ENCODE assay signal across 18 cellular contexts in the genomic region with DNA sequence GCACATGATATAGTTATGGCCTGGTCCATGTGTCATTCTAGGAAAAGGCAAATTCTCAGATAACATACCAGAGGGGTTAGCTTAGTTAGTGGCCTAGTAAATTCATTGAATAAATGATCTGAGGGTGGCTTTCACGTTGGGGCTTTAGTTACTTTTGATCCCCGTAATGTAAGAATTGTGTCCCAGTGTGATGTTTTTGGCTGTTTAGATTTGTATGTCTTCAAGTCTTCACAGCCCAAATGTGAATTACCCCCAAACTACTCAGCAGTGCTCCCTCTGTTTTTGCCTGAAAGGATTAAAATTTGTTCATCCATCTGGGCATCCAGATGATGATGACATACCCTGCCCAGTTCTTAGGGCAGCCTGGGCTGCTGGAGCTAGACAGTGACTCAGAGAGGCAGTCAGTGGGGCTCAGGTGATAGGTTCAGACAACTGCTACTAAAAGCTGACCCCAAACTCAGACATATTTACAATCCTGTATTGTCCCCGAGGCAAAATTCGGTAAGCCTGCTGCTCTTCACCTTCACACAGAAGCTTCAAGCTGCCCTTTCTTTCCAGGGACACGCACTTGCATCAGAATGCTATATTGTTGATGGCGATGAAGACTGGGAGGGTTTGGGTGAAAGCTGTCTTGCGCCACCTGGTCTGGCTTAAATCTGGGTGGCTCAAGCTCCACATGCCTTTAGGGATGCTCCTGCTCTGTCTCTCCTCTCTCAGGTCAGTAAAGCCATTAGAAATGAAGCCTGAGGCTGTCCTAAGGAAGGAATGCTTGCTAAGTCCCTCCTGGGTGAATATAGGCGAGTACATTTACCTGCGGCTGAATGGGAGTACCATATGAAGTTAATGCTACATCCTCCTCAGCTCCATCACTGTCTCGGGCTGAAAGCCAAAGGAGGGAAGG. TPM values are rescaled to one million over a fixed set of nuclear protein-coding genes. Genes with fewer than 3 reads are reported as not detected.
DNase-seq lines count a peak whose midpoint lies in the region; ATAC-seq and TF ChIP-seq lines count a peak whose summit lies in the region.
"Had no signal": no experiment of that assay in that cellular context is flagged by ENCODE, and none has a peak within 500 bp of the region (broad histone marks: within the 10 kb centered on the region; RNA-seq: fewer than 3 reads in every experiment).

No MANE protein-coding gene starts in this region.

- H3K4me3 Mint-ChIP-seq in Caco-2 (ENCODE audit: unreplicated experiment), result no peak overlapping the region

- no peak for ATAC-seq in SK-N-SH treated with all-trans-retinoic acid at 6 μM for 48 hours
- ATAC-seq in GM21360 (IDR thresholded peaks at IDR 0.05; ENCODE audit: unreplicated experiment), result no peak
- ATAC-seq: GM12878, HCT116, K562 had no signal

- peak overlapping the region; percentile 67 for H3K27ac ChIP-seq in smooth muscle cell (ENCODE audit: low read depth)
- H3K27ac ChIP-seq: 22Rv1; BLaER1 treated with 17β-estradiol and CSF1 and Interleukin-3, amounts not matched to agents 10 nM and 100 nM had no signal

- no peaks in the 10 kb centered on the region for H3K27me3 ChIP-seq in smooth muscle cell (ENCODE audit: low read depth)
- no peaks in the 10 kb centered on the region for H3K27me3 ChIP-seq in Caco-2 (replicated peaks; ENCODE audit: control insufficient read depth, insufficient read depth, low read length)
- H3K27me3 ChIP-seq: BLaER1 treated with 17β-estradiol and CSF1 and Interleukin-3, amounts not matched to agents 10 nM and 100 nM; MG63 had no signal

- intact Hi-C loops in Caco-2 (cut with micrococcal nuclease; ENCODE audit: unreplicated experiment), result no loop called here

- H3K27me3 Mint-ChIP-seq in Caco-2 (ENCODE audit: insufficient read depth, unreplicated experiment), result no peaks in the 10 kb centered on the region

- CTCF ChIA-PET in Caco-2 (lab: Charles Lee), result no interaction called here

- no peaks in the 10 kb centered on the region for H3K4me1 Mint-ChIP-seq in Caco-2 (ENCODE audit: low read depth, unreplicated experiment)

- no peaks in the 10 kb centered on the region for H4K20me1 ChIP-seq in smooth muscle cell (ENCODE audit: low read depth)
- H4K20me1 ChIP-seq: BLaER1 treated with 17β-estradiol and CSF1 and Interleukin-3, amounts not matched to agents 10 nM and 100 nM had no signal

- TF ChIP-seq CTCF in smooth muscle cell (IDR thresholded peaks at IDR 0.05; ENCODE audit: borderline replicate concordance, insufficient read depth, poor library complexity, severe bottlenecking) (no peak), Caco-2 (IDR thresholded peaks at IDR 0.05; ENCODE audit: insufficient read depth in 1 of 2, low read depth in 1 of 2, low read length in 1 of 2, severe bottlenecking in 1 of 2, unreplicated experiment in 1 of 2) (no peak)

- H3K36me3 ChIP-seq in smooth muscle cell (ENCODE audit: low read depth) (no peaks in the 10 kb centered on the region), Caco-2 (ENCODE audit: control insufficient read depth, insufficient read depth, low read length) (no peaks in the 10 kb centered on the region)
- H3K36me3 ChIP-seq: BLaER1 treated with 17β-estradiol and CSF1 and Interleukin-3, amounts not matched to agents 10 nM and 100 nM; MG63 had no signal

- POLR2A ChIA-PET in Caco-2 (lab: Charles Lee), result no interaction called here

- no peak overlapping the region for H3K27ac Mint-ChIP-seq in Caco-2 (ENCODE audit: unreplicated experiment)

- DNase-seq in NCI-H82 (lab: John Stamatoyannopoulos, UW), result peak; percentile 45
- DNase-seq in NCI-H82 treated with DMSO at 0.1 percent for 48 hours (lab: John Stamatoyannopoulos, UW; ENCODE audit: unreplicated experiment), result no peak
- peak; percentile 55 to 77 for DNase-seq in NCI-H524 (lab: John Stamatoyannopoulos, UW)
- DNase-seq in fibroblast of peridontal ligament (ENCODE audit: extremely low read depth), result peak; percentile 14
- no peak for DNase-seq in smooth muscle cell (lab: John Stamatoyannopoulos, UW; ENCODE audit: unreplicated experiment)
- DNase-seq in Caco-2, result no peak
- DNase-seq: MG63, NCI-H1105 treated with DMSO at 0.1 percent for 48 hours, NCI-H187, NCI-H446, SHP77 had no signal

- H3F3A ChIP-seq in smooth muscle cell (ENCODE audit: low read depth), result no peaks in the 10 kb centered on the region

- 74% methylated on average over 10 of the region's 10 CpGs for WGBS in smooth muscle cell (ENCODE audit: low lambda C conversion rate)

- no peak overlapping the region for H2AFZ ChIP-seq in smooth muscle cell (ENCODE audit: low read depth)

- H3K4me2 ChIP-seq in smooth muscle cell, result no peak overlapping the region
- H3K4me2 ChIP-seq: BLaER1 treated with 17β-estradiol and CSF1 and Interleukin-3, amounts not matched to agents 10 nM and 100 nM had no signal

- no peaks in the 10 kb centered on the region for H3K79me2 ChIP-seq in smooth muscle cell (ENCODE audit: low read depth)

- H3K9ac ChIP-seq in smooth muscle cell (ENCODE audit: low read depth), result no peak overlapping the region
- H3K9ac ChIP-seq: BLaER1 treated with 17β-estradiol and CSF1 and Interleukin-3, amounts not matched to agents 10 nM and 100 nM had no signal

- no peaks in the 10 kb centered on the region for H3K9me3 ChIP-seq in smooth muscle cell (replicated peaks; ENCODE audit: low read depth)
- no peaks in the 10 kb centered on the region for H3K9me3 ChIP-seq in Caco-2
- H3K9me3 ChIP-seq: BLaER1 treated with 17β-estradiol and CSF1 and Interleukin-3, amounts not matched to agents 10 nM and 100 nM; MG63 had no signal

- no peaks in the 10 kb centered on the region for H3K4me1 ChIP-seq in smooth muscle cell (ENCODE audit: low read depth)
- H3K4me1 ChIP-seq in Caco-2, result no peaks in the 10 kb centered on the region
- H3K4me1 ChIP-seq: BLaER1 treated with 17β-estradiol and CSF1 and Interleukin-3, amounts not matched to agents 10 nM and 100 nM had no signal

- BruUV-seq in Caco-2 (replicated peaks; lab: Mats Ljungman, UMichigan), result no TSS peak

- H3K4me3 ChIP-seq in smooth muscle cell (no peak overlapping the region), Caco-2 (ENCODE audit: low read depth, low read length) (no peak overlapping the region)
- H3K4me3 ChIP-seq: BLaER1 treated with 17β-estradiol and CSF1 and Interleukin-3, amounts not matched to agents 10 nM and 100 nM; GM12878; K562; MG63 had no signal

- no peaks in the 10 kb centered on the region for H3K9me3 Mint-ChIP-seq in Caco-2 (ENCODE audit: unreplicated experiment)

- no peaks in the 10 kb centered on the region for H3K36me3 Mint-ChIP-seq in Caco-2 (ENCODE audit: insufficient read depth, unreplicated experiment)

TF ChIP-seq in SK-N-SH treated with all-trans-retinoic acid at 6 μM for 48 hours, 23 proteins besides CTCF, POLR2A, EP300 and RAD21 (continues in another document):
- TF ChIP-seq ARNTL (CRISPR knock-in tag; IDR thresholded peaks at IDR 0.05; ENCODE audit: borderline replicate concordance, low read depth), result no peak
- no peak for TF ChIP-seq BACH2 (CRISPR knock-in tag; IDR thresholded peaks at IDR 0.05; ENCODE audit: borderline replicate concordance)
- no peak for TF ChIP-seq PPARA (CRISPR knock-in tag; IDR thresholded peaks at IDR 0.05; ENCODE audit: borderline replicate concordance)
- no peak for TF ChIP-seq GLIS3 (CRISPR knock-in tag; IDR thresholded peaks at IDR 0.05)
- TF ChIP-seq, protein P1, sequence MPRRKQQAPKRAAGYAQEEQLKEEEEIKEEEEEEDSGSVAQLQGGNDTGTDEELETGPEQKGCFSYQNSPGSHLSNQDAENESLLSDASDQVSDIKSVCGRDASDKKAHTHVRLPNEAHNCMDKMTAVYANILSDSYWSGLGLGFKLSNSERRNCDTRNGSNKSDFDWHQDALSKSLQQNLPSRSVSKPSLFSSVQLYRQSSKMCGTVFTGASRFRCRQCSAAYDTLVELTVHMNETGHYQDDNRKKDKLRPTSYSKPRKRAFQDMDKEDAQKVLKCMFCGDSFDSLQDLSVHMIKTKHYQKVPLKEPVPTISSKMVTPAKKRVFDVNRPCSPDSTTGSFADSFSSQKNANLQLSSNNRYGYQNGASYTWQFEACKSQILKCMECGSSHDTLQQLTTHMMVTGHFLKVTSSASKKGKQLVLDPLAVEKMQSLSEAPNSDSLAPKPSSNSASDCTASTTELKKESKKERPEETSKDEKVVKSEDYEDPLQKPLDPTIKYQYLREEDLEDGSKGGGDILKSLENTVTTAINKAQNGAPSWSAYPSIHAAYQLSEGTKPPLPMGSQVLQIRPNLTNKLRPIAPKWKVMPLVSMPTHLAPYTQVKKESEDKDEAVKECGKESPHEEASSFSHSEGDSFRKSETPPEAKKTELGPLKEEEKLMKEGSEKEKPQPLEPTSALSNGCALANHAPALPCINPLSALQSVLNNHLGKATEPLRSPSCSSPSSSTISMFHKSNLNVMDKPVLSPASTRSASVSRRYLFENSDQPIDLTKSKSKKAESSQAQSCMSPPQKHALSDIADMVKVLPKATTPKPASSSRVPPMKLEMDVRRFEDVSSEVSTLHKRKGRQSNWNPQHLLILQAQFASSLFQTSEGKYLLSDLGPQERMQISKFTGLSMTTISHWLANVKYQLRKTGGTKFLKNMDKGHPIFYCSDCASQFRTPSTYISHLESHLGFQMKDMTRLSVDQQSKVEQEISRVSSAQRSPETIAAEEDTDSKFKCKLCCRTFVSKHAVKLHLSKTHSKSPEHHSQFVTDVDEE (CRISPR knock-in tag; IDR thresholded peaks at IDR 0.05), result no peak
- TF ChIP-seq, protein P2, sequence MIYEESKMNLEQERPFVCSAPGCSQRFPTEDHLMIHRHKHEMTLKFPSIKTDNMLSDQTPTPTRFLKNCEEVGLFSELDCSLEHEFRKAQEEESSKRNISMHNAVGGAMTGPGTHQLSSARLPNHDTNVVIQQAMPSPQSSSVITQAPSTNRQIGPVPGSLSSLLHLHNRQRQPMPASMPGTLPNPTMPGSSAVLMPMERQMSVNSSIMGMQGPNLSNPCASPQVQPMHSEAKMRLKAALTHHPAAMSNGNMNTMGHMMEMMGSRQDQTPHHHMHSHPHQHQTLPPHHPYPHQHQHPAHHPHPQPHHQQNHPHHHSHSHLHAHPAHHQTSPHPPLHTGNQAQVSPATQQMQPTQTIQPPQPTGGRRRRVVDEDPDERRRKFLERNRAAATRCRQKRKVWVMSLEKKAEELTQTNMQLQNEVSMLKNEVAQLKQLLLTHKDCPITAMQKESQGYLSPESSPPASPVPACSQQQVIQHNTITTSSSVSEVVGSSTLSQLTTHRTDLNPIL (CRISPR knock-in tag; IDR thresholded peaks at IDR 0.05; ENCODE audit: low read depth), result no peak

RNA-seq across cellular contexts. Expression of a gene that starts 10.3 kb away (rescaled TPM):
- not detected in 2 replicates for total RNA-seq in smooth muscle cell
- 0.82 TPM in 1 of 2 replicates, not detected in the other for polyA plus RNA-seq in smooth muscle cell
- total RNA-seq in Caco-2 (2022), result not detected in 2 replicates
- total RNA-seq: K562 had no signal

RNA-seq across cellular contexts. Expression of a gene that starts 50.3 kb away (rescaled TPM):
- total RNA-seq in smooth muscle cell (39.2 and 47.5 TPM in 2 replicates), Caco-2 (2022) (73.9 and 99.7 TPM in 2 replicates)
- 13.6 and 79.1 TPM in 2 replicates for polyA plus RNA-seq in smooth muscle cell

RNA-seq across cellular contexts. Expression of a gene that starts 58.4 kb away (rescaled TPM):
- total RNA-seq in smooth muscle cell (16.1 and 19.0 TPM in 2 replicates), Caco-2 (2022) (55.2 and 55.8 TPM in 2 replicates)
- polyA plus RNA-seq in smooth muscle cell, result 55.8 and 57.9 TPM in 2 replicates

Comparison
In these comparisons a context has a peak if more than half of its experiments do, and no peak if none do; other contexts are left out.
1. DNase-seq: peak in NCI-H82 (single experiment), NCI-H524 (2 of 2) and fibroblast of peridontal ligament (single experiment); none in NCI-H82 treated with DMSO at 0.1 percent for 48 hours (single experiment), smooth muscle cell (single experiment) and Caco-2 (0 of 2).